ENCODE assay signal across 8 cellular contexts in the genomic region with DNA sequence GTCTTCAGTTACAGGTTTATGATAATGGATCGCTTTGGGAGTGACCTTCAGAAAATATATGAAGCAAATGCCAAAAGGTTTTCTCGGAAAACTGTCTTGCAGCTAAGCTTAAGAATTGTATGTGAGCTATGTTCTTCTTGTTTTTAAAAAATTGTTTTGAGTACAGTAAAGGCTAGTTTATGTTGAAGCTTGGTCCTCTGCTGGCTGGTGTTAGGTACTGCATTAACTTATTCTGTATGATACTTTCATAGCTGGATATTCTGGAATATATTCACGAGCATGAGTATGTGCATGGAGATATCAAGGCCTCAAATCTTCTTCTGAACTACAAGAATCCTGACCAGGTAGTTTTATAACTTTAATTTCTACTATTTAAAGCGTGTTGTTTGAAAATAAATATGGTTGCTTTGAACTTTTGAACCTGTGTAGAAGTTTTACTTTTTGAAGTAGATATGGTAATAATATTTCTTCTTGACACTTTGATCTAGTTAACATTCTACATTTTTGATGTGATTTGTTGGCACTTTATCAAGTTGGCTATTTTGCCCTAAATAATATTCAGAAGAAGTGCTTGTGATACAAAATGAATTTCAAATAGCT. TPM values are rescaled to one million over a fixed set of nuclear protein-coding genes. Genes with fewer than 3 reads are reported as not detected.
A peak's percentile ranks its signal among the peaks of the same experiment; 100 is the strongest.
DNase-seq lines count a peak whose midpoint lies in the region; ATAC-seq and TF ChIP-seq lines count a peak whose summit lies in the region.

No MANE protein-coding gene starts in this region.

- ATAC-seq in GM21526 (IDR thresholded peaks at IDR 0.05; ENCODE audit: low FRiP score, unreplicated experiment): peak; percentile 71

- DNase-seq in NCI-H82 (lab: John Stamatoyannopoulos, UW) (peak; percentile 48), NCI-H82 treated with DMSO at 0.1 percent for 48 hours (lab: John Stamatoyannopoulos, UW; ENCODE audit: unreplicated experiment) (no peak), NCI-H146 (lab: John Stamatoyannopoulos, UW) (peak; percentile 1), adrenal gland (peak in 3 of 7 donors; percentile 17 to 22 (median 22)), kidney epithelial cell (ENCODE audit: low read depth) (no peak), activated gamma-delta T cell treated with Interleukin-2 at 50 U/mL for 16 hours (no peak), NCI-H1436 (lab: John Stamatoyannopoulos, UW) (no peak)

- intact Hi-C loops in adrenal gland (cut with DNase I): no loop called here

- no peaks in the 10 kb centered on the region for H3K9me3 ChIP-seq in adrenal gland (replicated peaks in 1 of 3)

- TF ChIP-seq POLR2A in adrenal gland (IDR thresholded peaks at IDR 0.05): no peak

- WGBS in adrenal gland, 4 donors: 34 to 43% (median 36%) methylated on average over 4 of the region's 4 CpGs

- no peaks in the 10 kb centered on the region for H3K4me1 ChIP-seq in adrenal gland (replicated peaks in 1 of 2)

- H3K27me3 ChIP-seq in adrenal gland (no peaks in the 10 kb centered on the region), kidney epithelial cell (ENCODE audit: control insufficient read depth, insufficient read depth, low read length) (no peaks in the 10 kb centered on the region)

- H3K36me3 ChIP-seq in adrenal gland (replicated peaks in 1 of 2): no peaks in the 10 kb centered on the region
- no peaks in the 10 kb centered on the region for H3K36me3 ChIP-seq in kidney epithelial cell (ENCODE audit: control insufficient read depth, insufficient read depth, low read length)

- H3K27ac ChIP-seq in adrenal gland: no peak overlapping the region

- H3K4me3 ChIP-seq in adrenal gland (no peak overlapping the region), kidney epithelial cell (ENCODE audit: low read depth, low read length) (no peak overlapping the region)

- TF ChIP-seq CTCF in adrenal gland (IDR thresholded peaks at IDR 0.05) (peak; percentile 61 to 73 (median 68)), kidney epithelial cell (IDR thresholded peaks at IDR 0.05; ENCODE audit: insufficient read depth, low read length, poor library complexity, severe bottlenecking) (peak; percentile 67)

RNA-seq across cellular contexts. Expression of a gene that starts 55.7 kb away (rescaled TPM):
- 10 to 100 TPM in 2 of 8 donors, 1 to 10 TPM in 6; 2.9 to 25.5 (median 6.8) TPM for total RNA-seq in adrenal gland
- 1 to 10 TPM; 5.6 to 7.7 (median 6.8) TPM for polyA plus RNA-seq in adrenal gland
- 13.0 and 20.9 TPM in 2 replicates for total RNA-seq in kidney epithelial cell

Comparison
In these comparisons a context has a peak if more than half of its experiments do, and no peak if none do; other contexts are left out.
1. DNase-seq: peak in NCI-H82 (single experiment) and NCI-H146 (single experiment); none in NCI-H82 treated with DMSO at 0.1 percent for 48 hours (single experiment), kidney epithelial cell (single experiment), activated gamma-delta T cell treated with Interleukin-2 at 50 U/mL for 16 hours (single experiment) and NCI-H1436 (single experiment).